Comparison of ENCODE assay signal across 24 cellular contexts in genomic region chr2:238999290-238999741, GRCh38.
A peak's percentile ranks its signal among the peaks of the same experiment; 100 is the strongest.
DNase-seq lines count a peak whose midpoint lies in the region; ATAC-seq and TF ChIP-seq lines count a peak whose summit lies in the region.
"Had no signal": no experiment of that assay in that cellular context is flagged by ENCODE, and none has a peak within 500 bp of the region (broad histone marks: within the 10 kb centered on the region; RNA-seq: fewer than 3 reads in every experiment).

No MANE protein-coding gene starts in this region.

- peaks cover 7% of the 10 kb centered on the region for H3K27me3 Mint-ChIP-seq in osteocyte (ENCODE audit: unreplicated experiment)

- peak; percentile 4 for DNase-seq in D341Med (ENCODE audit: low spot score)
- peak; percentile 91 for DNase-seq in RPMI7951 (ENCODE audit: low read depth)
- DNase-seq in fibroblast of villous mesenchyme (ENCODE audit: low read depth) = peak; percentile 50
- peak; percentile 73 for DNase-seq in osteocyte (ENCODE audit: extremely low spot score, unreplicated experiment)
- no peak for DNase-seq in NCI-H1930 (lab: John Stamatoyannopoulos, UW)
- DNase-seq in cerebellar nuclear complex (lab: John Stamatoyannopoulos, UW) = no peak
- no peak for DNase-seq in NCI-H187 treated with DMSO at 0.1 percent for 48 hours (lab: John Stamatoyannopoulos, UW)
- DNase-seq: activated CD4-positive, CD25-positive, alpha-beta regulatory T cell treated with anti-CD3 and anti-CD28 coated beads, Interleukin-2, amount 50 U/mL, for 72 hours; activated naive CD8-positive, alpha-beta T cell treated with anti-CD3 and anti-CD28 coated beads, Interleukin-2, amount 50 U/mL, for 24 hours; effector CD4-positive, alpha-beta T cell; esophagus squamous epithelium; NCI-H1436; stimulated activated CD4-positive, alpha-beta T cell treated with anti-CD3 and anti-CD28 coated beads, Interleukin-15, amount 100 ng/mL, for 24 hours; T-helper 9 cell had no signal

- no peak overlapping the region for H3K4me3 Mint-ChIP-seq in osteocyte (ENCODE audit: unreplicated experiment)
- H3K4me3 Mint-ChIP-seq: activated naive CD8-positive, alpha-beta T cell treated with anti-CD3 and anti-CD28 coated beads, Interleukin-2, amount 50 U/mL, for 24 hours; CD4-positive, alpha-beta T cell; memory B cell; naive thymus-derived CD8-positive, alpha-beta T cell; stimulated activated effector memory CD8-positive, alpha-beta T cell treated with anti-CD3 and anti-CD28 coated beads, Interleukin-12 subunit alpha, Interleukin-12 subunit beta, amount 100 ng/mL, for 72 hours had no signal

- H3K4me1 Mint-ChIP-seq in osteocyte (ENCODE audit: unreplicated experiment) = peaks cover 12% of the 10 kb centered on the region
- H3K4me1 Mint-ChIP-seq: activated naive CD8-positive, alpha-beta T cell treated with anti-CD3 and anti-CD28 coated beads, Interleukin-2, amount 50 U/mL, for 24 hours; memory B cell; naive thymus-derived CD8-positive, alpha-beta T cell; stimulated activated effector memory CD8-positive, alpha-beta T cell treated with anti-CD3 and anti-CD28 coated beads, Interleukin-12 subunit alpha, Interleukin-12 subunit beta, amount 100 ng/mL, for 72 hours had no signal

- H3K9me3 Mint-ChIP-seq in osteocyte (ENCODE audit: unreplicated experiment) = peaks cover 16% of the 10 kb centered on the region
- H3K9me3 Mint-ChIP-seq: stimulated activated effector memory CD8-positive, alpha-beta T cell treated with anti-CD3 and anti-CD28 coated beads, Interleukin-12 subunit alpha, Interleukin-12 subunit beta, amount 100 ng/mL, for 72 hours had no signal

- H3K36me3 Mint-ChIP-seq in osteocyte (ENCODE audit: unreplicated experiment) = no peaks in the 10 kb centered on the region
- H3K36me3 Mint-ChIP-seq: memory B cell had no signal

- no peak for TF ChIP-seq CTCF in fibroblast of villous mesenchyme (IDR thresholded peaks at IDR 0.05; ENCODE audit: insufficient read depth, low read depth, low read length)
- TF ChIP-seq CTCF in osteocyte (IDR thresholded peaks at IDR 0.05) = no peak

- no peak overlapping the region for H3K27ac Mint-ChIP-seq in osteocyte (ENCODE audit: unreplicated experiment)
- H3K27ac Mint-ChIP-seq: activated naive CD8-positive, alpha-beta T cell treated with anti-CD3 and anti-CD28 coated beads, Interleukin-2, amount 50 U/mL, for 24 hours; CD4-positive, alpha-beta T cell; memory B cell; stimulated activated effector memory CD8-positive, alpha-beta T cell treated with anti-CD3 and anti-CD28 coated beads, Interleukin-12 subunit alpha, Interleukin-12 subunit beta, amount 100 ng/mL, for 72 hours had no signal

- no peak overlapping the region for H3K4me3 ChIP-seq in fibroblast of villous mesenchyme (ENCODE audit: low read depth, low read length)
- H3K4me3 ChIP-seq: cardiac muscle cell, esophagus squamous epithelium, PC-9, psoas muscle, SK-N-MC, thoracic aorta had no signal

- ATAC-seq in HG02885 (IDR thresholded peaks at IDR 0.05; ENCODE audit: poor library complexity, unreplicated experiment) = no peak
- ATAC-seq: activated naive CD8-positive, alpha-beta T cell treated with anti-CD3 and anti-CD28 coated beads, Interleukin-2, amount 50 U/mL, for 24 hours; naive thymus-derived CD8-positive, alpha-beta T cell; psoas muscle; stimulated activated effector memory CD8-positive, alpha-beta T cell treated with anti-CD3 and anti-CD28 coated beads, Interleukin-12 subunit alpha, Interleukin-12 subunit beta, amount 100 ng/mL, for 72 hours had no signal

Comparison
In these comparisons a context has a peak if more than half of its experiments do, and no peak if none do; other contexts are left out.
1. DNase-seq: peak in D341Med (single experiment), RPMI7951 (single experiment), fibroblast of villous mesenchyme (single experiment) and osteocyte (single experiment); none in NCI-H1930 (0 of 2), cerebellar nuclear complex (0 of 2) and NCI-H187 treated with DMSO at 0.1 percent for 48 hours (single experiment).